In the genomic region with DNA sequence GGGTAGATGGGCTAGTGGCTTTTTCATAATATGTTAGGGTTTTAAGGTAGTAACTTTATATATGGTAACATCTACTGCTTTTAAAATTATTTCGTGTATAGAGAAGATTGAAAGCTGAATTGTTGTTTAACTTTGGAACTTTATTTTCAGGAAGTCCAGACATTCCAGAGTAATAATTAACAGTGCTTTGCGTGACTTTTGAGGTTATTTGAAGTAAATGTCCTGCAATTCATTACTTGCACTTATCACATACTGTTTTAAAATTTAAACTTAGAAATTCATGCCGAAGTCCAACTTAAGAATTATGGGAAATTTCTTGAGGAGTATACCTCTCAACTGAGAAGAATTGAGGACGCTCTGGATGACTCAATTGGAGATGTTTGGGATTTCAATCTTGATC, we compare ENCODE assay signal across 18 cellular contexts. TPM values are rescaled to one million over a fixed set of nuclear protein-coding genes. Genes with fewer than 3 reads are reported as not detected.
A peak's percentile ranks its signal among the peaks of the same experiment; 100 is the strongest.
DNase-seq lines count a peak whose midpoint lies in the region; ATAC-seq and TF ChIP-seq lines count a peak whose summit lies in the region.
"Had no signal": no experiment of that assay in that cellular context is flagged by ENCODE, and none has a peak within 500 bp of the region (broad histone marks: within the 10 kb centered on the region; RNA-seq: fewer than 3 reads in every experiment).

No MANE protein-coding gene starts in this region.

- H3K36me3 ChIP-seq in BLaER1 (peaks cover 39% of the 10 kb centered on the region), HUES64 (ENCODE audit: insufficient read depth, low read length) (peaks cover 42% of the 10 kb centered on the region), neural progenitor cell (peaks cover 11% of the 10 kb centered on the region), brain microvascular endothelial cell (replicated peaks) (peaks cover 24% of the 10 kb centered on the region)

- no peaks in the 10 kb centered on the region for H3K27me3 ChIP-seq in BLaER1
- H3K27me3 ChIP-seq in HUES64 (ENCODE audit: insufficient read depth, low read length) = peaks cover 3% of the 10 kb centered on the region; the same call in 1 of the 2 replicates
- H3K27me3 ChIP-seq in neural progenitor cell = peaks cover 12% of the 10 kb centered on the region
- H3K27me3 ChIP-seq in brain microvascular endothelial cell (replicated peaks) = no peaks in the 10 kb centered on the region
- H3K27me3 ChIP-seq: left lung, testis had no signal

- H3K27me3 Mint-ChIP-seq in chondrocyte (ENCODE audit: low read depth) (no peaks in the 10 kb centered on the region), neural progenitor cell (ENCODE audit: insufficient read depth, low read depth) (peaks cover 5% of the 10 kb centered on the region)

- H3K9me3 ChIP-seq in BLaER1 (peaks cover 4% of the 10 kb centered on the region; the same call in 1 of the 2 replicates), HUES64 (ENCODE audit: insufficient read depth, low read depth, low read length) (no peaks in the 10 kb centered on the region), neural progenitor cell (ENCODE audit: low read depth) (no peaks in the 10 kb centered on the region)
- H3K9me3 ChIP-seq: left lung, testis had no signal

- no peak for DNase-seq in chondrocyte (ENCODE audit: low spot score)
- DNase-seq in neural progenitor cell (ENCODE audit: low spot score) = no peak
- DNase-seq in brain microvascular endothelial cell = no peak
- DNase-seq in DMS153 treated with DMSO at 0.1 percent for 48 hours (lab: John Stamatoyannopoulos, UW; ENCODE audit: unreplicated experiment) = no peak
- no peak for DNase-seq in NCI-H345 (lab: John Stamatoyannopoulos, UW)
- DNase-seq: activated naive CD8-positive, alpha-beta T cell treated with anti-CD3 and anti-CD28 coated beads, Interleukin-2, amount 10 ng/mL, durations not matched to agents 7 days and 5 days; DMS79 treated with DMSO at 0.1 percent for 48 hours; erythroblast; KG1; left lung; NCI-H524; stimulated activated CD4-positive, alpha-beta T cell treated with anti-CD3 and anti-CD28 coated beads, Interleukin-12 subunit alpha, Interleukin-12 subunit beta, amount 100 ng/mL, for 4 hours; testis had no signal

- H4K20me1 ChIP-seq in BLaER1 = peaks cover 61% of the 10 kb centered on the region
- H4K20me1 ChIP-seq in neural progenitor cell (ENCODE audit: low read depth) = peaks cover 14% of the 10 kb centered on the region

- peaks cover 17% of the 10 kb centered on the region for H3K36me3 Mint-ChIP-seq in chondrocyte (ENCODE audit: low read depth)
- H3K36me3 Mint-ChIP-seq in neural progenitor cell = peaks cover 11% of the 10 kb centered on the region

- H3F3A ChIP-seq in neural progenitor cell (ENCODE audit: low read depth) = peaks cover 7% of the 10 kb centered on the region

- H3K27ac Mint-ChIP-seq in chondrocyte (ENCODE audit: unreplicated experiment) = peak overlapping the region; percentile 95
- H3K27ac Mint-ChIP-seq in neural progenitor cell = no peak overlapping the region
- H3K27ac Mint-ChIP-seq: activated naive CD8-positive, alpha-beta T cell treated with anti-CD3 and anti-CD28 coated beads, Interleukin-2, amount 10 ng/mL, durations not matched to agents 7 days and 5 days; T-helper 1 cell treated with Interleukin-12 subunit alpha and Interleukin-12 subunit beta and Interleukin-4 antibody, amounts not matched to agents 30 μg/mL and 1 μg/mL, for 36 hours had no signal

- H3K4me3 ChIP-seq in BLaER1 = peak overlapping the region; percentile 84; the same call in 1 of the 2 replicates
- peak overlapping the region; percentile 90 for H3K4me3 ChIP-seq in HUES64 (ENCODE audit: low read length)
- no peak overlapping the region for H3K4me3 ChIP-seq in neural progenitor cell
- no peak overlapping the region for H3K4me3 ChIP-seq in brain microvascular endothelial cell (ENCODE audit: low read depth, low read length)
- H3K4me3 ChIP-seq: testis had no signal

- H3K4me3 Mint-ChIP-seq in chondrocyte (ENCODE audit: unreplicated experiment) (peak overlapping the region; percentile 53), neural progenitor cell (no peak overlapping the region)

- no peak for TF ChIP-seq CTCF in chondrocyte (IDR thresholded peaks at IDR 0.05)
- TF ChIP-seq CTCF in neural progenitor cell (IDR thresholded peaks at IDR 0.05) = no peak
- no peak for TF ChIP-seq CTCF in brain microvascular endothelial cell (IDR thresholded peaks at IDR 0.05; ENCODE audit: low read depth, low read length, missing control alignments)

- peaks cover 59% of the 10 kb centered on the region for H3K79me2 ChIP-seq in neural progenitor cell (ENCODE audit: low read depth)

- H2AFZ ChIP-seq in neural progenitor cell (replicated peaks) = no peak overlapping the region

- WGBS in HUES64 = 77% methylated on average over 3 of the region's 4 CpGs

- H3K4me2 ChIP-seq in BLaER1 (peak overlapping the region; percentile 98), neural progenitor cell (peak overlapping the region; percentile 84)

- H3K27ac ChIP-seq in BLaER1 (no peak overlapping the region), HUES64 (ENCODE audit: low read depth, low read length) (no peak overlapping the region), neural progenitor cell (no peak overlapping the region), brain microvascular endothelial cell (no peak overlapping the region)
- H3K27ac ChIP-seq: RWPE1, testis had no signal

- in situ Hi-C loops in brain microvascular endothelial cell (cut with HindIII; ENCODE audit: low pct_ligation_motif_present, low sequenced_read_pairs) = no loop called here

- H3K9ac ChIP-seq in BLaER1 = no peak overlapping the region
- H3K9ac ChIP-seq in HUES64 (ENCODE audit: low read depth, low read length) = no peak overlapping the region
- H3K9ac ChIP-seq in neural progenitor cell = no peak overlapping the region

- no peak for ATAC-seq in HG02970 (IDR thresholded peaks at IDR 0.05; ENCODE audit: low FRiP score, unreplicated experiment)
- ATAC-seq: left lung had no signal

- H3K9me3 Mint-ChIP-seq in chondrocyte (ENCODE audit: low read depth) (peaks cover 10% of the 10 kb centered on the region), neural progenitor cell (no peaks in the 10 kb centered on the region)
- H3K9me3 Mint-ChIP-seq: T-helper 1 cell treated with Interleukin-12 subunit alpha and Interleukin-12 subunit beta and Interleukin-4 antibody, amounts not matched to agents 30 μg/mL and 1 μg/mL, for 36 hours had no signal

- H3K4me1 ChIP-seq in BLaER1 (peaks cover 19% of the 10 kb centered on the region), HUES64 (ENCODE audit: insufficient read depth, low read length) (peaks cover 48% of the 10 kb centered on the region), neural progenitor cell (peaks cover 7% of the 10 kb centered on the region)
- H3K4me1 ChIP-seq: testis had no signal

- H3K4me1 Mint-ChIP-seq in chondrocyte (ENCODE audit: low read depth) (peaks cover 58% of the 10 kb centered on the region), neural progenitor cell (peaks cover 26% of the 10 kb centered on the region)

RNA-seq across cellular contexts. Expression of gene WASHC4, which starts 3.3 kb away (rescaled TPM):
- 27.4 TPM for polyA plus RNA-seq in HUES64 (2013, experiment 1 of 2)
- 26.1 TPM for polyA plus RNA-seq in HUES64 (2013, experiment 2 of 2)
- total RNA-seq in chondrocyte = 55.8 to 57.7 TPM (median 56.0 TPM) in 3 replicates
- total RNA-seq in neural progenitor cell (ENCODE audit: low replicate concordance) = 53.9 and 81.1 TPM in 2 replicates

RNA-seq across cellular contexts. Expression of gene ALDH1L2, which starts 26.6 kb away (rescaled TPM):
- polyA plus RNA-seq in HUES64 (2013, experiment 1 of 2) = 0.60 TPM
- 0.76 TPM for polyA plus RNA-seq in HUES64 (2013, experiment 2 of 2)
- 87.2 to 158 TPM (median 153 TPM) in 3 replicates for total RNA-seq in chondrocyte
- total RNA-seq in neural progenitor cell (ENCODE audit: low replicate concordance) = 0.13 and 0.68 TPM in 2 replicates

Comparison
In these comparisons a context has a peak if more than half of its experiments do, and no peak if none do; other contexts are left out.
1. H3K4me3 ChIP-seq: peak in BLaER1 (single experiment) and HUES64 (single experiment); none in neural progenitor cell (single experiment) and brain microvascular endothelial cell (single experiment).
2. RNA of gene ALDH1L2, which starts 26.6 kb away (total RNA-seq): 87.2 to 158 TPM in chondrocyte; 0.13 to 0.68 TPM in neural progenitor cell; every median in the first group is over 10 times any median in the second.